ENCODE assay signal across 22 cellular contexts in genomic region chr5:56366986-56367385, GRCh38.
"Had no signal": no experiment of that assay in that cellular context is flagged by ENCODE, and none has a peak within 500 bp of the region (broad histone marks: within the 10 kb centered on the region; RNA-seq: fewer than 3 reads in every experiment).

No MANE protein-coding gene starts in this region.

- H3K27ac ChIP-seq: KMS-11, SJSA1, SK-N-MC had no signal

- H3K36me3 Mint-ChIP-seq: IgD-negative memory B cell had no signal

- H3K27me3 Mint-ChIP-seq: IgD-negative memory B cell had no signal

- H3K9ac ChIP-seq: KMS-11 had no signal

- H3K4me3 ChIP-seq: K562, SJSA1, SK-N-MC had no signal

- H3K4me2 ChIP-seq: KMS-11 had no signal

- ATAC-seq: K562 had no signal

- H3K27me3 ChIP-seq: SJSA1 had no signal

- H3K4me3 Mint-ChIP-seq: IgD-negative memory B cell had no signal

- DNase-seq: Kasumi-1, MM.1S, NCI-H1092 treated with DMSO at 0.1 percent for 48 hours, NCI-H1436, NCI-H187, NCI-H2029, NCI-H2081 treated with DMSO at 0.1 percent for 48 hours, NCI-H2171, NCI-H226, NCI-H446, NCI-H510A, NCI-H524 treated with DMSO at 0.1 percent for 48 hours, NCI-H69, NCI-H774, Right ventricle myocardium superior, RPMI8226, SIG-M5 had no signal

- H3K36me3 ChIP-seq: SJSA1 had no signal

- H3K4me1 ChIP-seq: SJSA1 had no signal

- H3K9me3 ChIP-seq: SJSA1 had no signal
